Comparison of ENCODE assay signal across 14 cellular contexts in the genomic region with DNA sequence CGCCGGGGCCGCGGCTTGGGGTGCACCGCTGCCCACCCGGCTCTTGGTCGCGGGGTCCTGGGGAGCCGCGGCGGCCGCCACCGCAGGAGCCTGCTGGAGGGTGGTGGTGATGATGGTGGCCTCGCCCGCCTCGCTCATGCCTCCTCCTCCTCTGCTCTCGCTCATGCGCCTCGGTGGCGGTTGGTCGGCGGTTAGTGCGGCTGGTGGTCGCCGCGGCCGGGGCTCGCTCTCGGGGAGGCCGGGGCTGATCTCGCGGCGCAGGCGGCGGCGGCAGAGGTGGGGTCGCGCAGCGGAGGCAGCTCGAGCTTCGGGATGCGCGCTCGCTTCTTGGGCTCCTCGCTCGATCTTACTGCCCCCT. TPM values are rescaled to one million over a fixed set of nuclear protein-coding genes. Genes with fewer than 3 reads are reported as not detected.
A peak's percentile ranks its signal among the peaks of the same experiment; 100 is the strongest.
DNase-seq lines count a peak whose midpoint lies in the region; ATAC-seq and TF ChIP-seq lines count a peak whose summit lies in the region.
"Had no signal": no experiment of that assay in that cellular context is flagged by ENCODE, and none has a peak within 500 bp of the region (broad histone marks: within the 10 kb centered on the region; RNA-seq: fewer than 3 reads in every experiment).

No MANE protein-coding gene starts in this region.

- H3K9me3 ChIP-seq in T-helper 17 cell (ENCODE audit: control insufficient read depth, low read length, poor library complexity, severe bottlenecking) (no peaks in the 10 kb centered on the region), WERI-Rb-1 (ENCODE audit: severe bottlenecking) (peaks cover 17% of the 10 kb centered on the region), SJCRH30 (replicated peaks) (no peaks in the 10 kb centered on the region)
- H3K9me3 ChIP-seq: gastrocnemius medialis had no signal

- H3K4me3 ChIP-seq in iPS-11a (ENCODE audit: low read depth, low read length) (peak overlapping the region; percentile 24), WERI-Rb-1 (ENCODE audit: low read depth, low read length) (no peak overlapping the region), SJCRH30 (no peak overlapping the region)

- DNase-seq in Daoy (ENCODE audit: low read depth) = peak; percentile 3
- no peak for DNase-seq in T-helper 17 cell
- peak; percentile 55 for DNase-seq in retina
- no peak for DNase-seq in HEK293T (ENCODE audit: extremely low spot score)
- DNase-seq in WERI-Rb-1 = no peak
- DNase-seq in effector CD8-positive, alpha-beta T cell (lab: John Stamatoyannopoulos, UW) = no peak
- DNase-seq in SJCRH30 = no peak
- DNase-seq: activated CD4-positive, alpha-beta T cell treated with anti-CD3 and anti-CD28 coated beads for 4 hours; CD4-positive, alpha-beta T cell; gastrocnemius medialis; NCI-H1436 treated with DMSO at 0.1 percent for 48 hours had no signal

- no peak overlapping the region for H3K27ac Mint-ChIP-seq in T-helper 17 cell
- H3K27ac Mint-ChIP-seq: activated naive CD4-positive, alpha-beta T cell treated with anti-CD3 and anti-CD28 coated beads, Interleukin-2, amount 50 U/mL, for 24 hours; CD4-positive, alpha-beta T cell had no signal

- H3K4me1 Mint-ChIP-seq in T-helper 17 cell = peaks cover 2% of the 10 kb centered on the region

- peaks cover 23% of the 10 kb centered on the region for H3K27me3 Mint-ChIP-seq in T-helper 17 cell

- H3K4me3 Mint-ChIP-seq in T-helper 17 cell = peak overlapping the region; percentile 63

- ATAC-seq in T-helper 17 cell = no peak
- ATAC-seq: gastrocnemius medialis, sciatic nerve had no signal

- TF ChIP-seq CTCF in WERI-Rb-1 (IDR thresholded peaks at IDR 0.05; ENCODE audit: low read depth, low read length) = no peak

- POLR2A ChIA-PET in HEK293T (lab: Yijun Ruan, JAX) = no interaction called here

- H3K27me3 ChIP-seq in WERI-Rb-1 (ENCODE audit: insufficient read depth, low read depth, severe bottlenecking) = peaks cover 78% of the 10 kb centered on the region
- H3K27me3 ChIP-seq in SJCRH30 = no peaks in the 10 kb centered on the region

- CTCF ChIA-PET in HEK293T (lab: Yijun Ruan, JAX) = no interaction called here

- H3K36me3 Mint-ChIP-seq in T-helper 17 cell (ENCODE audit: low read depth) = peaks cover 2% of the 10 kb centered on the region

- no peak overlapping the region for H3K27ac ChIP-seq in WERI-Rb-1
- no peak overlapping the region for H3K27ac ChIP-seq in SJCRH30
- H3K27ac ChIP-seq: gastrocnemius medialis had no signal

- H3K36me3 ChIP-seq in WERI-Rb-1 = no peaks in the 10 kb centered on the region
- no peaks in the 10 kb centered on the region for H3K36me3 ChIP-seq in SJCRH30
- H3K36me3 ChIP-seq: gastrocnemius medialis had no signal

- no peaks in the 10 kb centered on the region for H3K4me1 ChIP-seq in SJCRH30
- H3K4me1 ChIP-seq: gastrocnemius medialis had no signal

TF ChIP-seq in HEK293T, 16 proteins besides CTCF, POLR2A, EP300 and RAD21:
- no peak for TF ChIP-seq TARDBP (IDR thresholded peaks at IDR 0.05)
- no peak for TF ChIP-seq ZNF384 (IDR thresholded peaks at IDR 0.05)
- no peak for TF ChIP-seq FOXK2 (IDR thresholded peaks at IDR 0.05)
- TF ChIP-seq CTBP1 (IDR thresholded peaks at IDR 0.05; ENCODE audit: borderline replicate concordance) = no peak
- no peak for TF ChIP-seq FOXA1 (IDR thresholded peaks at IDR 0.05)
- TF ChIP-seq ELF4 (IDR thresholded peaks at IDR 0.05) = no peak
- no peak for TF ChIP-seq BHLHE40 (IDR thresholded peaks at IDR 0.05; ENCODE audit: borderline replicate concordance)

RNA-seq across cellular contexts. Expression of a gene that starts 41.6 kb away (rescaled TPM):
- not detected in 2 replicates for total RNA-seq in Daoy (2014; rRNA removed; shearing (Covaris generic))
- not detected for total RNA-seq in T-helper 17 cell
- not detected in 2 replicates for total RNA-seq in SJCRH30 (2014; rRNA removed; shearing (Covaris generic))
- total RNA-seq: CD4-positive, alpha-beta T cell; gastrocnemius medialis had no signal

Comparison
In these comparisons a context has a peak if more than half of its experiments do, and no peak if none do; other contexts are left out.
1. DNase-seq: peak in Daoy (single experiment) and retina (single experiment); none in T-helper 17 cell (0 of 3), HEK293T (single experiment), WERI-Rb-1 (single experiment), effector CD8-positive, alpha-beta T cell (single experiment) and SJCRH30 (0 of 2).